ENCODE assay signal across 8 cellular contexts in genomic region chr12:124636138-124636968, GRCh38.
DNase-seq lines count a peak whose midpoint lies in the region; ATAC-seq and TF ChIP-seq lines count a peak whose summit lies in the region.

No MANE protein-coding gene starts in this region.

- no peak overlapping the region for H3K4me3 ChIP-seq in foreskin fibroblast (ENCODE audit: low read depth in 1 of 2, low read length in 2 of 2)

- H3K27ac Mint-ChIP-seq in activated CD4-positive, alpha-beta memory T cell treated with anti-CD3 and anti-CD28 coated beads, Interleukin-2, amount 10 ng/mL, durations not matched to agents 7 days and 5 days, result no peak overlapping the region

- no peak for TF ChIP-seq CTCF in foreskin fibroblast (IDR thresholded peaks at IDR 0.05; ENCODE audit: low read depth, low read length)

- peaks cover 3% of the 10 kb centered on the region for H3K36me3 Mint-ChIP-seq in activated CD4-positive, alpha-beta memory T cell treated with anti-CD3 and anti-CD28 coated beads, Interleukin-2, amount 10 ng/mL, durations not matched to agents 7 days and 5 days (ENCODE audit: low read depth)

- no peak for ATAC-seq in Right ventricle myocardium superior (ENCODE audit: poor library complexity)
- no peak for ATAC-seq in HG03135 (IDR thresholded peaks at IDR 0.05; ENCODE audit: unreplicated experiment)

- POLR2A ChIA-PET in activated CD4-positive, alpha-beta memory T cell treated with anti-CD3 and anti-CD28 coated beads, Interleukin-2, amount 10 ng/mL, durations not matched to agents 7 days and 5 days (lab: Charles Lee), result no interaction called here

- H3K9me3 Mint-ChIP-seq in activated CD4-positive, alpha-beta memory T cell treated with anti-CD3 and anti-CD28 coated beads, Interleukin-2, amount 10 ng/mL, durations not matched to agents 7 days and 5 days, result peaks cover 3% of the 10 kb centered on the region

- H3K27me3 Mint-ChIP-seq in activated CD4-positive, alpha-beta memory T cell treated with anti-CD3 and anti-CD28 coated beads, Interleukin-2, amount 10 ng/mL, durations not matched to agents 7 days and 5 days, result peaks cover 13% of the 10 kb centered on the region

- CTCF ChIA-PET in activated CD4-positive, alpha-beta memory T cell treated with anti-CD3 and anti-CD28 coated beads, Interleukin-2, amount 10 ng/mL, durations not matched to agents 7 days and 5 days (lab: Charles Lee), result interaction anchor here (1.1 kb wide), 1 partner anchor 138 kb away, joined by 3 read pairs; no protein-coding TSS in a partner anchor

- DNase-seq in Right ventricle myocardium superior (peak; percentile 73), cardiac septum (ENCODE audit: low spot score) (no peak), foreskin fibroblast (peak; percentile 62 to 76), SHP77 (lab: John Stamatoyannopoulos, UW) (no peak), COLO829 (ENCODE audit: low spot score) (no peak)
- DNase-seq in activated CD4-positive, alpha-beta memory T cell treated with anti-CD3 and anti-CD28 coated beads, Interleukin-2, amount 10 ng/mL, durations not matched to agents 7 days and 5 days, result peak; percentile 63
- peak; percentile 73 for DNase-seq in stimulated activated CD8-positive, alpha-beta memory T cell treated with anti-CD3 and anti-CD28 coated beads, Interleukin-4, amount 100 ng/mL, for 48 hours

- peaks cover 23% of the 10 kb centered on the region for H3K4me1 Mint-ChIP-seq in activated CD4-positive, alpha-beta memory T cell treated with anti-CD3 and anti-CD28 coated beads, Interleukin-2, amount 10 ng/mL, durations not matched to agents 7 days and 5 days

- intact Hi-C loops in Right ventricle myocardium superior (cut with DNase I), result no loop called here
- intact Hi-C loops in cardiac septum (cut with DNase I), result no loop called here

- no peak overlapping the region for H3K4me3 Mint-ChIP-seq in activated CD4-positive, alpha-beta memory T cell treated with anti-CD3 and anti-CD28 coated beads, Interleukin-2, amount 10 ng/mL, durations not matched to agents 7 days and 5 days

Comparison
In these comparisons a context has a peak if more than half of its experiments do, and no peak if none do; other contexts are left out.
1. DNase-seq: peak in Right ventricle myocardium superior (single experiment), activated CD4-positive, alpha-beta memory T cell treated with anti-CD3 and anti-CD28 coated beads, Interleukin-2, amount 10 ng/mL, durations not matched to agents 7 days and 5 days (single experiment), foreskin fibroblast (2 of 2) and stimulated activated CD8-positive, alpha-beta memory T cell treated with anti-CD3 and anti-CD28 coated beads, Interleukin-4, amount 100 ng/mL, for 48 hours (single experiment); none in cardiac septum (single experiment), SHP77 (0 of 2) and COLO829 (single experiment).